Comparison of ENCODE assay signal across 13 cellular contexts in genomic region chr7:91929463-91929862, GRCh38. TPM values are rescaled to one million over a fixed set of nuclear protein-coding genes. Genes with fewer than 3 reads are reported as not detected.
DNase-seq lines count a peak whose midpoint lies in the region; ATAC-seq and TF ChIP-seq lines count a peak whose summit lies in the region.
"Had no signal": no experiment of that assay in that cellular context is flagged by ENCODE, and none has a peak within 500 bp of the region (broad histone marks: within the 10 kb centered on the region; RNA-seq: fewer than 3 reads in every experiment).

No MANE protein-coding gene starts in this region.

- H3K27me3 Mint-ChIP-seq in central memory CD8-positive, alpha-beta T cell = peaks cover 47% of the 10 kb centered on the region
- H3K27me3 Mint-ChIP-seq in Caco-2 (ENCODE audit: insufficient read depth, unreplicated experiment) = no peaks in the 10 kb centered on the region

- H3K4me1 ChIP-seq in ovary (ENCODE audit: insufficient read depth) = no peaks in the 10 kb centered on the region
- H3K4me1 ChIP-seq in Caco-2 = no peaks in the 10 kb centered on the region; the same call in 1 of the 2 replicates
- H3K4me1 ChIP-seq: left ventricle myocardium inferior, psoas muscle had no signal

- no peak overlapping the region for H3K27ac ChIP-seq in ovary
- H3K27ac ChIP-seq: left ventricle myocardium inferior, psoas muscle had no signal

- H3K4me3 ChIP-seq in ovary (no peak overlapping the region), Caco-2 (ENCODE audit: low read depth, low read length) (no peak overlapping the region)
- H3K4me3 ChIP-seq: left ventricle myocardium inferior, psoas muscle had no signal

- no peaks in the 10 kb centered on the region for H3K9me3 ChIP-seq in ovary
- no peaks in the 10 kb centered on the region; the same call in 1 of the 2 replicates for H3K9me3 ChIP-seq in Caco-2
- H3K9me3 ChIP-seq: left ventricle myocardium inferior, psoas muscle had no signal

- POLR2A ChIA-PET in Caco-2 (lab: Charles Lee) = no interaction called here

- no peaks in the 10 kb centered on the region for H3K36me3 ChIP-seq in ovary
- no peaks in the 10 kb centered on the region for H3K36me3 ChIP-seq in Caco-2 (ENCODE audit: control insufficient read depth, insufficient read depth, low read length)
- H3K36me3 ChIP-seq: left ventricle myocardium inferior had no signal

- H3K4me3 Mint-ChIP-seq in central memory CD8-positive, alpha-beta T cell = no peak overlapping the region
- no peak overlapping the region for H3K4me3 Mint-ChIP-seq in Caco-2 (ENCODE audit: unreplicated experiment)

- H3K27me3 ChIP-seq in ovary = no peaks in the 10 kb centered on the region
- H3K27me3 ChIP-seq in Caco-2 (replicated peaks; ENCODE audit: control insufficient read depth, insufficient read depth, low read length) = no peaks in the 10 kb centered on the region

- no peaks in the 10 kb centered on the region for H3K9me3 Mint-ChIP-seq in central memory CD8-positive, alpha-beta T cell
- H3K9me3 Mint-ChIP-seq in Caco-2 (ENCODE audit: unreplicated experiment) = no peaks in the 10 kb centered on the region

- CTCF ChIA-PET in Caco-2 (lab: Charles Lee) = no interaction called here

- ATAC-seq in GM18517 (IDR thresholded peaks at IDR 0.05; ENCODE audit: unreplicated experiment) = peak; percentile 71
- peak; percentile 63 for ATAC-seq in GM21515 (IDR thresholded peaks at IDR 0.05; ENCODE audit: unreplicated experiment)
- peak; percentile 95 for ATAC-seq in HG03442 (IDR thresholded peaks at IDR 0.05; ENCODE audit: unreplicated experiment)
- ATAC-seq in central memory CD8-positive, alpha-beta T cell (replicated peaks; ENCODE audit: extremely low read depth, poor library complexity, severe bottlenecking) = peak; percentile 65
- ATAC-seq: psoas muscle had no signal

- no peaks in the 10 kb centered on the region for H3K36me3 Mint-ChIP-seq in central memory CD8-positive, alpha-beta T cell (ENCODE audit: insufficient read depth)
- H3K36me3 Mint-ChIP-seq in Caco-2 (ENCODE audit: insufficient read depth, unreplicated experiment) = no peaks in the 10 kb centered on the region

- intact Hi-C loops in ovary (cut with DNase I) = loop anchor here in 1 of 4 donors (5.0 kb wide), 1 partner anchor 183 kb away; no protein-coding TSS in a partner anchor
- intact Hi-C loops in Caco-2 (cut with micrococcal nuclease; ENCODE audit: unreplicated experiment) = no loop called here

- no peak for TF ChIP-seq POLR2A in ovary (IDR thresholded peaks at IDR 0.05)

- BruUV-seq in Caco-2 (replicated peaks; lab: Mats Ljungman, UMichigan) = no TSS peak

- TF ChIP-seq CTCF in ovary (IDR thresholded peaks at IDR 0.05) (no peak), Caco-2 (IDR thresholded peaks at IDR 0.05; ENCODE audit: insufficient read depth in 1 of 2, low read depth in 1 of 2, low read length in 1 of 2, severe bottlenecking in 1 of 2, unreplicated experiment in 1 of 2) (no peak)

- H3K4me1 Mint-ChIP-seq in central memory CD8-positive, alpha-beta T cell = peaks cover 5% of the 10 kb centered on the region
- H3K4me1 Mint-ChIP-seq in Caco-2 (ENCODE audit: low read depth, unreplicated experiment) = no peaks in the 10 kb centered on the region

- H3K27ac Mint-ChIP-seq in central memory CD8-positive, alpha-beta T cell (ENCODE audit: low read depth) = no peak overlapping the region
- H3K27ac Mint-ChIP-seq in Caco-2 (ENCODE audit: unreplicated experiment) = no peak overlapping the region

- no peak for DNase-seq in central memory CD8-positive, alpha-beta T cell (ENCODE audit: low spot score in 2 of 2)
- DNase-seq in ecto neural progenitor cell (ENCODE audit: low spot score) (no peak), hypothalamus (lab: John Stamatoyannopoulos, UW) (no peak), ovary (no peak), Caco-2 (no peak)
- DNase-seq: aorta, DMS79 treated with DMSO at 0.1 percent for 48 hours, left ventricle myocardium inferior, psoas muscle, SIG-M5 had no signal

- WGBS in ovary, 3 donors = 82 to 93% (median 88%) methylated on average over 3 of the region's 3 CpGs

- TF ChIP-seq EP300 in ovary (IDR thresholded peaks at IDR 0.05) = no peak

RNA-seq across cellular contexts. Expression of gene AKAP9, which starts 11.2 kb away (rescaled TPM):
- total RNA-seq in ovary (10 to 100 TPM; 46.3 to 92.8 (median 60.9) TPM), Caco-2 (2022) (73.8 and 79.4 TPM in 2 replicates)
- polyA plus RNA-seq in ovary = 10 to 100 TPM; 22.1 to 31.4 TPM

RNA-seq across cellular contexts. Expression of gene MTERF1, which starts 49.0 kb away (rescaled TPM):
- total RNA-seq in ovary = 10 to 100 TPM in 3 of 7 donors, 1 to 10 TPM in 4; 2.8 to 17.8 (median 9.9) TPM
- 10 to 100 TPM in 1 of 2 donors, 1 to 10 TPM in 1; 8.4 to 10.6 TPM for polyA plus RNA-seq in ovary
- total RNA-seq in Caco-2 (2022) = 16.2 and 16.9 TPM in 2 replicates
